20 cellular contexts compared by ENCODE assay signal in the genomic region with DNA sequence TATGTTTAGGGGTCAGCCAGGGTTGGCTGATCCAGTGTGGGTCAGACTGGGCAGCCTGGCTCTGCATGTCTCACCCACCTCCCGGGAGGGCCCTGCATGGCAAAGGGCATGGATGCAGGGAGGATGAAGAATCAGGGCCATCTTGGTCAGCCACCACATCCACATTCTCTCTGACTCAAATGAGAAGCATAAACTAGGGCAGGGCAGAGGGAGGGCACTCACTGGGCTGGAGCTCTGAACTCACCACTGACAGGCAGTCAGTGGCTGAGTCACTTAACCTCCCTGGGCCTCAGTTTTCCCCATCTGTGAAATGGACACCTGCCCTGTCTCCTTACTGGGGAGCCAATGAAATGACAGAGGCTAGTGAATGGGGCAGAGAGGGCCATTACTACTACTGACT. TPM values are rescaled to one million over a fixed set of nuclear protein-coding genes. Genes with fewer than 3 reads are reported as not detected.
"Had no signal": no experiment of that assay in that cellular context is flagged by ENCODE, and none has a peak within 500 bp of the region (broad histone marks: within the 10 kb centered on the region; RNA-seq: fewer than 3 reads in every experiment).

No MANE protein-coding gene starts in this region.

- H3K27ac ChIP-seq: cardiac muscle cell, epithelial cell of prostate, left ventricle myocardium inferior, right atrium auricular region, stomach had no signal

- H3K27ac Mint-ChIP-seq: activated CD4-positive, alpha-beta memory T cell treated with anti-CD3 and anti-CD28 coated beads for 36 hours; activated CD4-positive, alpha-beta T cell treated with anti-CD3 and anti-CD28 coated beads for 36 hours; activated T-cell treated with anti-CD3 and anti-CD28 coated beads, Interleukin-2, amount 50 U/mL, for 24 hours; memory B cell; natural killer cell; T-helper 1 cell treated with Interleukin-12 subunit alpha and Interleukin-12 subunit beta and Interleukin-4 antibody, amounts not matched to agents 30 μg/mL and 1 μg/mL, for 36 hours had no signal

- H3K4me3 Mint-ChIP-seq: activated CD4-positive, alpha-beta memory T cell treated with anti-CD3 and anti-CD28 coated beads for 36 hours; activated CD4-positive, alpha-beta T cell treated with anti-CD3 and anti-CD28 coated beads for 36 hours; activated T-cell treated with anti-CD3 and anti-CD28 coated beads, Interleukin-2, amount 50 U/mL, for 24 hours; memory B cell; natural killer cell; T-helper 1 cell treated with Interleukin-12 subunit alpha and Interleukin-12 subunit beta and Interleukin-4 antibody, amounts not matched to agents 30 μg/mL and 1 μg/mL, for 36 hours had no signal

- H3K9me3 ChIP-seq: right atrium auricular region, stomach had no signal

- H3K9me3 Mint-ChIP-seq: activated CD4-positive, alpha-beta memory T cell treated with anti-CD3 and anti-CD28 coated beads for 36 hours; activated T-cell treated with anti-CD3 and anti-CD28 coated beads, Interleukin-2, amount 50 U/mL, for 24 hours; natural killer cell; T-helper 1 cell treated with Interleukin-12 subunit alpha and Interleukin-12 subunit beta and Interleukin-4 antibody, amounts not matched to agents 30 μg/mL and 1 μg/mL, for 36 hours had no signal

- ATAC-seq: activated CD4-positive, alpha-beta T cell treated with anti-CD3 and anti-CD28 coated beads for 36 hours; natural killer cell had no signal

- H3K36me3 ChIP-seq: cardiac muscle cell, left ventricle myocardium inferior, right atrium auricular region, stomach had no signal

- H3K4me3 ChIP-seq: cardiac muscle cell, left ventricle myocardium inferior, right atrium auricular region, stomach had no signal

- H3K36me3 Mint-ChIP-seq: activated CD4-positive, alpha-beta memory T cell treated with anti-CD3 and anti-CD28 coated beads for 36 hours; natural killer cell had no signal

- H3K27me3 ChIP-seq: cardiac muscle cell, right atrium auricular region had no signal

- H3K4me1 ChIP-seq: left ventricle myocardium inferior, right atrium auricular region had no signal

- DNase-seq: activated CD4-positive, alpha-beta memory T cell treated with anti-CD3 and anti-CD28 coated beads for 36 hours; activated CD4-positive, alpha-beta T cell treated with anti-CD3 and anti-CD28 coated beads for 36 hours; activated effector memory CD4-positive, alpha-beta T cell treated with Interleukin-2 at 50 U/mL for 16 hours; activated naive CD4-positive, alpha-beta T cell treated with anti-CD3 and anti-CD28 coated beads, Interleukin-2, amount 50 U/mL, for 16 hours; activated T-cell treated with anti-CD3 and anti-CD28 coated beads, Interleukin-2, amount 50 U/mL, for 24 hours; hippocampal formation; left ventricle myocardium inferior; natural killer cell; nucleus accumbens; small intestine; stimulated activated CD4-positive, alpha-beta T cell treated with anti-CD3 and anti-CD28 coated beads, Interleukin-4, amount 100 ng/mL, for 4 hours; stimulated activated CD8-positive, alpha-beta memory T cell treated with anti-CD3 and anti-CD28 coated beads, Interleukin-4, amount 100 ng/mL, for 48 hours; stomach had no signal

- H3K4me1 Mint-ChIP-seq: activated CD4-positive, alpha-beta T cell treated with anti-CD3 and anti-CD28 coated beads for 36 hours; memory B cell; natural killer cell had no signal

RNA-seq across cellular contexts. Expression of a gene that starts 4.3 kb away (rescaled TPM):
- total RNA-seq: activated CD4-positive, alpha-beta memory T cell treated with anti-CD3 and anti-CD28 coated beads for 36 hours; activated CD4-positive, alpha-beta T cell treated with anti-CD3 and anti-CD28 coated beads for 36 hours; cardiac muscle cell; dermis microvascular lymphatic vessel endothelial cell; left ventricle myocardium inferior; natural killer cell; right atrium auricular region had no signal
- polyA plus RNA-seq: keratinocyte had no signal

RNA-seq across cellular contexts. Expression of a gene that starts 14.0 kb away (rescaled TPM):
- total RNA-seq: activated CD4-positive, alpha-beta T cell treated with anti-CD3 and anti-CD28 coated beads for 36 hours; cardiac muscle cell; dermis microvascular lymphatic vessel endothelial cell; left ventricle myocardium inferior; right atrium auricular region; stomach had no signal
- polyA plus RNA-seq: keratinocyte had no signal

RNA-seq across cellular contexts. Expression of a gene that starts 23.7 kb away (rescaled TPM):
- total RNA-seq: activated CD4-positive, alpha-beta memory T cell treated with anti-CD3 and anti-CD28 coated beads for 36 hours; activated CD4-positive, alpha-beta T cell treated with anti-CD3 and anti-CD28 coated beads for 36 hours; cardiac muscle cell; dermis microvascular lymphatic vessel endothelial cell; left ventricle myocardium inferior; natural killer cell; right atrium auricular region; stomach had no signal
- polyA plus RNA-seq: keratinocyte, small intestine, stomach had no signal
